ENCODE assay signal across 14 cellular contexts in genomic region chr11:19281555-19281954, GRCh38. TPM values are rescaled to one million over a fixed set of nuclear protein-coding genes. Genes with fewer than 3 reads are reported as not detected.
DNase-seq lines count a peak whose midpoint lies in the region; ATAC-seq, FAIRE-seq and TF ChIP-seq lines count a peak whose summit lies in the region.
"Had no signal": no experiment of that assay in that cellular context is flagged by ENCODE, and none has a peak within 500 bp of the region (broad histone marks: within the 10 kb centered on the region; RNA-seq: fewer than 3 reads in every experiment).

No MANE protein-coding gene starts in this region.

- no peak overlapping the region for H4K91ac ChIP-seq in IMR-90 (ENCODE audit: insufficient read depth, low read depth, low read length)

- no peak overlapping the region for H4K5ac ChIP-seq in IMR-90 (ENCODE audit: low read depth, low read length)

- SMC1A ChIA-PET in GM12878 (lab: Charles Lee; ENCODE audit: uncharacterized antibody, unreplicated experiment): interaction anchor here (1.2 to 1.5 kb wide), 2 partner anchors 10 to 31 kb away, joined by 3 to 4 read pairs; no protein-coding TSS in a partner anchor

- no peak overlapping the region for H3K23ac ChIP-seq in IMR-90 (ENCODE audit: low read depth, low read length)

- H3K27ac ChIP-seq in IMR-90 (ENCODE audit: insufficient read depth, low read length) (no peak overlapping the region), GM12878 (ENCODE audit: control insufficient read depth, insufficient read depth) (no peak overlapping the region)
- H3K27ac ChIP-seq in effector memory CD4-positive, alpha-beta T cell (ENCODE audit: insufficient read depth, low read length, poor library complexity, severe bottlenecking): no peak overlapping the region
- H3K27ac ChIP-seq: BLaER1 had no signal

- H3K79me1 ChIP-seq in IMR-90 (ENCODE audit: low read depth in 1 of 2, low read length in 2 of 2): no peaks in the 10 kb centered on the region

- no peak for TF ChIP-seq EP300 in GM12878 (IDR thresholded peaks at IDR 0.05; ENCODE audit: borderline replicate concordance in 1 of 2, control insufficient read depth in 1 of 2, low read depth in 2 of 2, low read length in 2 of 2)

- H2BK15ac ChIP-seq in IMR-90 (ENCODE audit: low read depth, low read length): no peak overlapping the region

- CTCF ChIA-PET in IMR-90 (lab: Yijun Ruan, JAX) (no interaction called here), GM12878 (lab: Yijun Ruan, JAX) (interaction anchor here (0.6 to 1.5 kb wide), 3 partner anchors 22 to 206 kb away, joined by 3 to 8 read pairs (median 5); no protein-coding TSS in a partner anchor)

- H3K36me3 Mint-ChIP-seq in natural killer cell: no peaks in the 10 kb centered on the region
- no peaks in the 10 kb centered on the region for H3K36me3 Mint-ChIP-seq in mesothelial cell of epicardium

- peak overlapping the region; percentile 74 to 86 for H3K27ac Mint-ChIP-seq in natural killer cell
- H3K27ac Mint-ChIP-seq in mesothelial cell of epicardium: no peak overlapping the region

- H3K36me3 ChIP-seq in BE2C (no peaks in the 10 kb centered on the region), IMR-90 (ENCODE audit: control insufficient read depth, insufficient read depth, low read length) (no peaks in the 10 kb centered on the region), GM12878 (ENCODE audit: control insufficient read depth in 2 of 2, insufficient read depth in 2 of 2, low read length in 1 of 2) (no peaks in the 10 kb centered on the region)
- no peaks in the 10 kb centered on the region for H3K36me3 ChIP-seq in effector memory CD4-positive, alpha-beta T cell (ENCODE audit: control insufficient read depth, insufficient read depth, low read length)
- H3K36me3 ChIP-seq: BLaER1 had no signal

- no peaks in the 10 kb centered on the region for H3K4me1 ChIP-seq in BE2C
- H3K4me1 ChIP-seq in IMR-90 (ENCODE audit: control insufficient read depth, insufficient read depth, low read length): no peaks in the 10 kb centered on the region
- peaks cover 6% of the 10 kb centered on the region for H3K4me1 ChIP-seq in GM12878 (ENCODE audit: control insufficient read depth, insufficient read depth, low read length)
- no peaks in the 10 kb centered on the region for H3K4me1 ChIP-seq in effector memory CD4-positive, alpha-beta T cell (ENCODE audit: control insufficient read depth, insufficient read depth, low read length, poor library complexity, severe bottlenecking)

- no peaks in the 10 kb centered on the region for H4K20me1 ChIP-seq in IMR-90 (ENCODE audit: insufficient read depth, low read length)
- no peaks in the 10 kb centered on the region for H4K20me1 ChIP-seq in GM12878 (ENCODE audit: control insufficient read depth, insufficient read depth)
- H4K20me1 ChIP-seq: BLaER1 had no signal

- no peaks in the 10 kb centered on the region for H3K9me3 ChIP-seq in BE2C
- H3K9me3 ChIP-seq in IMR-90 (ENCODE audit: control insufficient read depth, insufficient read depth, low read length): no peaks in the 10 kb centered on the region
- H3K9me3 ChIP-seq in GM12878 (replicated peaks; ENCODE audit: control insufficient read depth, insufficient read depth, low read length): no peaks in the 10 kb centered on the region
- H3K9me3 ChIP-seq in effector memory CD4-positive, alpha-beta T cell (ENCODE audit: control insufficient read depth, low read length): no peaks in the 10 kb centered on the region
- H3K9me3 ChIP-seq: BLaER1 had no signal

- no peaks in the 10 kb centered on the region for H3K9me3 Mint-ChIP-seq in natural killer cell
- H3K9me3 Mint-ChIP-seq in mesothelial cell of epicardium: no peaks in the 10 kb centered on the region

- ATAC-seq in IMR-90 (ENCODE audit: low read depth): no peak
- no peak for ATAC-seq in GM12878
- ATAC-seq in natural killer cell: no peak
- no peak for ATAC-seq in HG03521 (IDR thresholded peaks at IDR 0.05; ENCODE audit: unreplicated experiment)

- peak overlapping the region; percentile 34; the same call in 1 of the 2 replicates for H3K4me3 ChIP-seq in BE2C (ENCODE audit: low read depth, low read length)
- no peak overlapping the region for H3K4me3 ChIP-seq in IMR-90 (ENCODE audit: insufficient read depth, low read depth, low read length)
- peak overlapping the region; percentile 67 for H3K4me3 ChIP-seq in GM12878
- no peak overlapping the region for H3K4me3 ChIP-seq in effector memory CD4-positive, alpha-beta T cell (ENCODE audit: insufficient read depth, low read depth, low read length, poor library complexity, severe bottlenecking)
- H3K4me3 ChIP-seq: BLaER1 had no signal

- H3K4ac ChIP-seq in IMR-90 (ENCODE audit: low read depth, low read length): no peak overlapping the region

- H3K27me3 ChIP-seq in BE2C: no peaks in the 10 kb centered on the region
- H3K27me3 ChIP-seq in IMR-90 (ENCODE audit: control insufficient read depth, insufficient read depth, low read length): peaks cover 17% of the 10 kb centered on the region
- H3K27me3 ChIP-seq in GM12878 (replicated peaks in 1 of 2; ENCODE audit: control insufficient read depth in 2 of 2, insufficient read depth in 2 of 2, low read length in 1 of 2): no peaks in the 10 kb centered on the region
- H3K27me3 ChIP-seq in effector memory CD4-positive, alpha-beta T cell (replicated peaks; ENCODE audit: control insufficient read depth, insufficient read depth, low read length, poor library complexity, severe bottlenecking): no peaks in the 10 kb centered on the region
- H3K27me3 ChIP-seq: BLaER1 had no signal

- H2AK5ac ChIP-seq in IMR-90 (ENCODE audit: low read depth, low read length): no peak overlapping the region

- DNase-seq in BE2C (no peak), IMR-90 (no peak), GM12878 (ENCODE audit: low read depth, low spot score) (no peak), natural killer cell (no peak), mesothelial cell of epicardium (ENCODE audit: low spot score in 2 of 2, unreplicated experiment in 2 of 2) (no peak), superior temporal gyrus (ENCODE audit: extremely low spot score) (no peak)
- DNase-seq in effector memory CD4-positive, alpha-beta T cell: no peak
- DNase-seq: DMS 273 treated with DMSO at 0.1 percent for 48 hours, H7, Kasumi-1 had no signal

- no peak overlapping the region for H4K8ac ChIP-seq in IMR-90 (ENCODE audit: low read depth in 2 of 2, low read length in 2 of 2)

- H2BK120ac ChIP-seq in IMR-90 (ENCODE audit: low read depth, low read length): no peak overlapping the region

- no peak overlapping the region for H3K18ac ChIP-seq in IMR-90 (ENCODE audit: low read depth, low read length)

- in situ Hi-C loops in IMR-90 (cut with MboI; ENCODE audit: low sequenced_read_pairs) (no loop called here), GM12878 (cut with MboI) (no loop called here)

- no CpG with 5 or more reads among the region's 2 CpGs for WGBS in IMR-90 (ENCODE audit: extremely low coverage in 2 of 2, insufficient read length in 1 of 2), 2 experiments
- WGBS in GM12878 (ENCODE audit: insufficient coverage, insufficient replicate concordance, low lambda C conversion rate, missing lambda C conversion rate): 26% methylated on average over 2 of the region's 2 CpGs

- H3K4me2 ChIP-seq in IMR-90 (ENCODE audit: low read depth, low read length) (no peak overlapping the region), GM12878 (ENCODE audit: control insufficient read depth, insufficient read depth) (no peak overlapping the region; the same call in 1 of the 2 replicates)
- H3K4me2 ChIP-seq: BLaER1 had no signal

- no peak for TF ChIP-seq POLR2A in IMR-90 (IDR thresholded peaks at IDR 0.05; ENCODE audit: low read depth, low read length)
- no peak for TF ChIP-seq POLR2A in GM12878 (IDR thresholded peaks at IDR 0.05; ENCODE audit: low read depth, low read length)

- no peaks in the 10 kb centered on the region for H3K9me1 ChIP-seq in IMR-90 (ENCODE audit: insufficient read depth, low read length)

- intact Hi-C loops in IMR-90 (cut with micrococcal nuclease): no loop called here
- intact Hi-C loops in GM12878 (cut with micrococcal nuclease; ENCODE audit: unreplicated experiment): no loop called here
- intact Hi-C loops in natural killer cell (cut with micrococcal nuclease): no loop called here

- no peak for TF ChIP-seq CTCF in BE2C (IDR thresholded peaks at IDR 0.05; ENCODE audit: low read depth, low read length)
- TF ChIP-seq CTCF in IMR-90 (conservative IDR thresholded peaks at IDR 0.05; ENCODE audit: low read depth, low read length): no peak
- TF ChIP-seq CTCF in GM12878 (IDR thresholded peaks at IDR 0.05 in 2 of 3, conservative IDR thresholded peaks at IDR 0.05 in 1 of 3; ENCODE audit: control insufficient read depth in 2 of 3, extremely low read depth in 1 of 3, insufficient read depth in 1 of 3, low read depth in 3 of 3, low read length in 3 of 3): no peak
- TF ChIP-seq CTCF in natural killer cell (IDR thresholded peaks at IDR 0.05): no peak
- no peak for TF ChIP-seq CTCF in mesothelial cell of epicardium (IDR thresholded peaks at IDR 0.05; ENCODE audit: unreplicated experiment)

- H3K4me3 Mint-ChIP-seq in natural killer cell (peak overlapping the region; percentile 83), mesothelial cell of epicardium (no peak overlapping the region)

- no peaks in the 10 kb centered on the region for H3K27me3 Mint-ChIP-seq in natural killer cell (ENCODE audit: low read depth in 2 of 2)
- H3K27me3 Mint-ChIP-seq in mesothelial cell of epicardium (ENCODE audit: low read depth): peaks cover 5% of the 10 kb centered on the region

- H3K14ac ChIP-seq in IMR-90 (replicated peaks; ENCODE audit: low read depth, low read length): no peak overlapping the region

- no peaks in the 10 kb centered on the region for H3K79me2 ChIP-seq in GM12878 (ENCODE audit: control insufficient read depth, insufficient read depth, low read length)

- H3K9ac ChIP-seq in IMR-90 (ENCODE audit: low read depth, low read length) (no peak overlapping the region), GM12878 (ENCODE audit: control insufficient read depth, insufficient read depth, low read length) (no peak overlapping the region)
- H3K9ac ChIP-seq: BLaER1 had no signal

- no peak overlapping the region for H3K56ac ChIP-seq in IMR-90 (ENCODE audit: extremely low read depth, insufficient read depth, low read length)

- RAD21 ChIA-PET in GM12878 (lab: Charles Lee; ENCODE audit: unreplicated experiment): no interaction called here

- dilution Hi-C loops in IMR-90 (cut with HindIII; ENCODE audit: low sequenced_read_pairs, unreplicated experiment): no loop called here

- H2BK20ac ChIP-seq in IMR-90 (ENCODE audit: low read depth, low read length): no peak overlapping the region

- H2AK9ac ChIP-seq in IMR-90 (replicated peaks; ENCODE audit: low read depth, low read length, poor library complexity): no peak overlapping the region

- BruUV-seq in IMR-90 (replicated peaks; lab: Mats Ljungman, UMichigan) (no TSS peak), GM12878 (replicated peaks; lab: Mats Ljungman, UMichigan) (no TSS peak)

- H2AFZ ChIP-seq in IMR-90 (replicated peaks; ENCODE audit: low read length, poor library complexity) (no peak overlapping the region), GM12878 (ENCODE audit: control insufficient read depth, low read depth, low read length) (no peak overlapping the region; the same call in 1 of the 2 replicates)

- H2BK5ac ChIP-seq in IMR-90 (ENCODE audit: low read depth, low read length, poor library complexity, severe bottlenecking): no peak overlapping the region

- TF ChIP-seq RAD21 in IMR-90 (IDR thresholded peaks at IDR 0.05; ENCODE audit: low read length) (no peak), GM12878 (IDR thresholded peaks at IDR 0.05; ENCODE audit: insufficient read depth, low read depth, low read length) (no peak)

- no peak for FAIRE-seq in GM12878 (lab: Jason Lieb, UNC)
- FAIRE-seq: A204.1, GM19239 had no signal

- H3K4me1 Mint-ChIP-seq in natural killer cell (peaks cover 54 to 61% of the 10 kb centered on the region in 2 donors), mesothelial cell of epicardium (peaks cover 28% of the 10 kb centered on the region)

- POLR2A ChIA-PET in IMR-90 (lab: Charles Lee; ENCODE audit: unreplicated experiment): no interaction called here
- POLR2A ChIA-PET in GM12878 (lab: Charles Lee): no interaction called here

RNA-seq across cellular contexts. Expression of gene E2F8, which starts 40.8 kb away (rescaled TPM):
- polyA plus RNA-seq in BE2C (2012; ENCODE audit: insufficient read depth, insufficient read length, low read depth): 0.40 TPM
- 1.1 TPM in 2 replicates for total RNA-seq in IMR-90 (2012; rRNA removed)
- 2.3 and 2.6 TPM in 2 replicates for polyA plus RNA-seq in IMR-90 (2012; rRNA removed)
- 0.51 and 0.92 TPM in 2 replicates for polyA plus RNA-seq in IMR-90 (2012; cell fraction: cytosol; rRNA removed)
- polyA plus RNA-seq in IMR-90 (2012; cell fraction: nucleus; rRNA removed; ENCODE audit: low replicate concordance): 2.1 and 2.6 TPM in 2 replicates
- total RNA-seq in GM12878 (2013; cell fraction: nucleolus; rRNA removed): 21.5 and 24.7 TPM in 2 replicates
- 12.7 and 13.9 TPM in 2 replicates for total RNA-seq in GM12878 (2014; rRNA removed)
- 16.8 TPM in 2 replicates for total RNA-seq in GM12878 (2014; rRNA removed; fragmentation: Illumina TruSeq; extraction: Trizol)
- 15.6 and 20.3 TPM in 2 replicates for total RNA-seq in GM12878 (2021)
- polyA plus RNA-seq in GM12878 (2011; ENCODE audit: low read depth): 4.1 TPM
- 22.3 and 27.2 TPM in 2 replicates for polyA plus RNA-seq in GM12878 (2011; rRNA removed)
- 17.6 and 18.3 TPM in 2 replicates for polyA plus RNA-seq in GM12878 (2011; cell fraction: cytosol; rRNA removed)
- polyA plus RNA-seq in GM12878 (2011; cell fraction: nucleus; rRNA removed): 50.2 and 52.5 TPM in 2 replicates
- polyA plus RNA-seq in GM12878 (2012): 7.0 and 7.8 TPM in 2 replicates
- 28.1 and 29.2 TPM in 2 replicates for polyA plus RNA-seq in GM12878 (2014; fragmentation: Illumina TruSeq; extraction: Trizol)
- 1 to 10 TPM; 8.8 to 9.2 TPM for polyA plus RNA-seq in GM12878 (2014; fragmentation: Nextera tagmentation; extraction: Ambion mirVana)
- polyA plus RNA-seq in GM12878 (2014; rRNA removed): 14.8 and 15.0 TPM in 2 replicates
- 10 to 100 TPM; 20.3 to 22.5 TPM for polyA plus RNA-seq in GM12878 (2016; fragmentation: Nextera tagmentation; extraction: Ambion mirVana)
- 17.8 and 18.1 TPM in 2 replicates for polyA minus RNA-seq in GM12878 (2011; rRNA and poly(A)+ RNA removed)
- 6.0 and 10.1 TPM in 2 replicates for polyA minus RNA-seq in GM12878 (2011; cell fraction: cytosol; rRNA and poly(A)+ RNA removed)
- 31.4 and 53.8 TPM in 2 replicates for polyA minus RNA-seq in GM12878 (2011; cell fraction: nucleus; rRNA and poly(A)+ RNA removed)
- under 1 TPM; 0.38 to 0.54 (median 0.42) TPM for total RNA-seq in natural killer cell
- total RNA-seq in mesothelial cell of epicardium: 5.2 to 6.1 TPM (median 5.6 TPM) in 3 replicates

Comparison
In these comparisons a context has a peak if more than half of its experiments do, and no peak if none do; other contexts are left out.
1. H3K4me3 ChIP-seq: peak in BE2C (single experiment) and GM12878 (single experiment); none in IMR-90 (single experiment) and effector memory CD4-positive, alpha-beta T cell (single experiment).